Comparison of ENCODE assay signal across 30 cellular contexts in the genomic region with DNA sequence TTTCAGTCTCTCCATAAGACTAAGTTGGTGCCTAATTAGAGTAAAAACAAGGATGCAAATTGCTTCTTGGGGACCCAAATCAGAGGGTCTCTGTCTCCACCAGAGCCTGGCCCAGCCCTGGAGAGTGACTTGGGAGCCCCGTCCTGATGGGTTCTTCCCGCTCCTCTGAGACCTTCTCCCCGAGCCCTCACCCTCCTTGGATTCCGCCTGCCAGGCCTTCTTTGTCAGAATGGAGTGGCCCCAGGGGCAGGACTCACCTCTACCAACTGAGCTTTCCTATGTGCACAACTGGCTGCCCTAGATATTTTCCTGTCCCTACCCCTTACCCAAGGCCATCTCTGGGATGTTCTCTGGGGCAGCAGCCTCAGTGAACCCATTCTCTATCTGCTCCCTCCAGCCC. TPM values are rescaled to one million over a fixed set of nuclear protein-coding genes. Genes with fewer than 3 reads are reported as not detected.
"Had no signal": no experiment of that assay in that cellular context is flagged by ENCODE, and none has a peak within 500 bp of the region (broad histone marks: within the 10 kb centered on the region; RNA-seq: fewer than 3 reads in every experiment).

No MANE protein-coding gene starts in this region.

- H3K27me3 Mint-ChIP-seq: stimulated activated memory B cell treated with anti-CD40 and anti-IgM and Interleukin-4, amounts not matched to agents 10 μg/mL and 1 μg/mL and 100 μg/mL, for 72 hours had no signal

- H3K27me3 ChIP-seq: heart left ventricle, tibial nerve, uterus had no signal

- H3K4me3 ChIP-seq: heart left ventricle, lower lobe of right lung, smooth muscle cell, tibial nerve, uterus had no signal

- H3K27ac Mint-ChIP-seq: immature natural killer cell; mesothelial cell of epicardium; naive B cell; natural killer cell; progenitor cell of endocrine pancreas; stimulated activated memory B cell treated with anti-CD40 and anti-IgM and Interleukin-4, amounts not matched to agents 10 μg/mL and 1 μg/mL and 100 μg/mL, for 72 hours; type B pancreatic cell had no signal

- H3K36me3 ChIP-seq: heart left ventricle, lower lobe of right lung, tibial nerve, uterus had no signal

- H3K27ac ChIP-seq: lower lobe of right lung, parathyroid adenoma, tibial nerve, uterus had no signal

- H3K9me3 Mint-ChIP-seq: immature natural killer cell; mesothelial cell of epicardium; naive B cell; natural killer cell; stimulated activated memory B cell treated with anti-CD40 and anti-IgM and Interleukin-4, amounts not matched to agents 10 μg/mL and 1 μg/mL and 100 μg/mL, for 72 hours; stimulated activated naive CD8-positive, alpha-beta T cell treated with anti-CD3 and anti-CD28 coated beads, Interleukin-15, amount 100 ng/mL, for 72 hours; type B pancreatic cell had no signal

- DNase-seq: glutamatergic neuron; heart left ventricle; hypothalamus; immature natural killer cell; lower lobe of right lung; mammary epithelial cell; mesenchymal stem cell; naive B cell; natural killer cell; nucleus accumbens; right cardiac atrium; stimulated activated CD4-positive, alpha-beta T cell treated with anti-CD3 and anti-CD28 coated beads, Interleukin-1b, Interleukin-23, amount 100 ng/mL, for 48 hours; stimulated activated CD4-positive, alpha-beta T cell treated with anti-CD3 and anti-CD28 coated beads, Interleukin-2, amount 100 ng/mL, for 48 hours; stimulated activated CD4-positive, alpha-beta T cell treated with anti-CD3 and anti-CD28 coated beads, Interleukin-4, amount 100 ng/mL, for 4 hours; stimulated activated CD8-positive, alpha-beta memory T cell treated with anti-CD3 and anti-CD28 coated beads, Interleukin-4, amount 100 ng/mL, for 48 hours; stimulated activated naive CD4-positive, alpha-beta T cell treated with Interleukin-2 at 50 U/mL for 16 hours; stimulated activated naive CD8-positive, alpha-beta T cell treated with anti-CD3 and anti-CD28 coated beads, Interleukin-15, amount 100 ng/mL, for 72 hours; substantia nigra; uterus had no signal

- FAIRE-seq: islet of Langerhans had no signal

- H3K36me3 Mint-ChIP-seq: immature natural killer cell; mesothelial cell of epicardium; naive B cell; natural killer cell; stimulated activated memory B cell treated with anti-CD40 and anti-IgM and Interleukin-4, amounts not matched to agents 10 μg/mL and 1 μg/mL and 100 μg/mL, for 72 hours; type B pancreatic cell had no signal

- ATAC-seq: left lobe of liver; lower lobe of right lung; natural killer cell; right cardiac atrium; stimulated activated memory B cell treated with anti-CD40 and anti-IgM and Interleukin-4, amounts not matched to agents 10 μg/mL and 1 μg/mL and 100 μg/mL, for 72 hours; stimulated activated naive CD8-positive, alpha-beta T cell treated with anti-CD3 and anti-CD28 coated beads, Interleukin-15, amount 100 ng/mL, for 72 hours had no signal

- H3K9me3 ChIP-seq: heart left ventricle, lower lobe of right lung, tibial nerve, uterus had no signal

- H3K4me3 Mint-ChIP-seq: immature natural killer cell; mesothelial cell of epicardium; naive B cell; natural killer cell; stimulated activated memory B cell treated with anti-CD40 and anti-IgM and Interleukin-4, amounts not matched to agents 10 μg/mL and 1 μg/mL and 100 μg/mL, for 72 hours; stimulated activated naive CD8-positive, alpha-beta T cell treated with anti-CD3 and anti-CD28 coated beads, Interleukin-15, amount 100 ng/mL, for 72 hours; type B pancreatic cell had no signal

- H3K4me1 Mint-ChIP-seq: immature natural killer cell; mesothelial cell of epicardium; naive B cell; natural killer cell; stimulated activated memory B cell treated with anti-CD40 and anti-IgM and Interleukin-4, amounts not matched to agents 10 μg/mL and 1 μg/mL and 100 μg/mL, for 72 hours; stimulated activated naive CD8-positive, alpha-beta T cell treated with anti-CD3 and anti-CD28 coated beads, Interleukin-15, amount 100 ng/mL, for 72 hours had no signal

- H3K4me1 ChIP-seq: lower lobe of right lung, parathyroid adenoma, tibial nerve, uterus had no signal

RNA-seq across cellular contexts. Expression of gene SYNDIG1, which starts 9.7 kb away (rescaled TPM):
- total RNA-seq: left lobe of liver, mononuclear cell, natural killer cell, pulmonary artery endothelial cell had no signal
- polyA plus RNA-seq: immature natural killer cell had no signal
